22 cellular contexts compared by ENCODE assay signal in genomic region chr12:122958198-122958888, GRCh38.
"Had no signal": no experiment of that assay in that cellular context is flagged by ENCODE, and none has a peak within 500 bp of the region (broad histone marks: within the 10 kb centered on the region; RNA-seq: fewer than 3 reads in every experiment).

No MANE protein-coding gene starts in this region.

- DNase-seq: activated CD4-positive, alpha-beta memory T cell treated with anti-CD3 and anti-CD28 coated beads, Interleukin-2, amount 10 ng/mL, durations not matched to agents 7 days and 5 days; activated CD4-positive, alpha-beta T cell treated with anti-CD3 and anti-CD28 coated beads for 36 hours; activated CD8-positive, alpha-beta memory T cell treated with anti-CD3 and anti-CD28 coated beads, Interleukin-2, amount 50 U/mL, for 4 hours; activated gamma-delta T cell; activated T-cell treated with anti-CD3 and anti-CD28 coated beads, Interleukin-2, amount 50 U/mL, for 72 hours; brain microvascular endothelial cell; dorsolateral prefrontal cortex; endodermal cell; foreskin melanocyte; islet precursor cell; naive B cell; pancreas; stimulated activated CD4-positive, alpha-beta T cell treated with anti-CD3 and anti-CD28 coated beads, Interleukin-15, amount 100 ng/mL, for 24 hours; stimulated activated CD4-positive, alpha-beta T cell treated with anti-CD3 and anti-CD28 coated beads, Interleukin-4, amount 100 ng/mL, for 1 hour; stimulated activated naive B cell treated with anti-CD40 and anti-IgM and Interleukin-4, amounts not matched to agents 10 μg/mL and 1 μg/mL and 100 μg/mL, for 72 hours; T-helper 17 cell had no signal

- H3K4me1 ChIP-seq: neural progenitor cell, tibial nerve had no signal

- H3K27me3 ChIP-seq: brain microvascular endothelial cell, dorsolateral prefrontal cortex, hepatocyte, neural progenitor cell, pancreas, tibial nerve, vagina had no signal

- H3K4me3 ChIP-seq: hepatocyte, neural progenitor cell, pancreas, tibial nerve, vagina had no signal

- H3K36me3 ChIP-seq: neural progenitor cell, pancreas, vagina had no signal

- ATAC-seq: activated CD4-positive, alpha-beta T cell treated with anti-CD3 and anti-CD28 coated beads for 36 hours; activated naive CD4-positive, alpha-beta T cell treated with anti-CD3 and anti-CD28 coated beads, Interleukin-2, amount 50 U/mL, for 72 hours; activated T-cell treated with anti-CD3 and anti-CD28 coated beads, Interleukin-2, amount 50 U/mL, for 72 hours; esophagus mucosa; pancreas; stimulated activated naive B cell treated with anti-CD40 and anti-IgM and Interleukin-4, amounts not matched to agents 10 μg/mL and 1 μg/mL and 100 μg/mL, for 72 hours; T-helper 17 cell had no signal

- H3K9me3 ChIP-seq: pancreas, tibial nerve, vagina had no signal

- H3K27ac ChIP-seq: brain microvascular endothelial cell, hepatocyte, neural progenitor cell, pancreas, vagina had no signal
